In genomic region chr16:89115216-89115949, GRCh38 we compare ENCODE assay signal across 8 cellular contexts. TPM values are rescaled to one million over a fixed set of nuclear protein-coding genes. Genes with fewer than 3 reads are reported as not detected.
DNase-seq lines count a peak whose midpoint lies in the region; ATAC-seq, FAIRE-seq and TF ChIP-seq lines count a peak whose summit lies in the region.

No MANE protein-coding gene starts in this region.

- no peaks in the 10 kb centered on the region for H3K27me3 ChIP-seq in SJCRH30

- H3K4me3 ChIP-seq in SJCRH30, result peak overlapping the region; percentile 17

- ATAC-seq in HG02840 (IDR thresholded peaks at IDR 0.05; ENCODE audit: low FRiP score, unreplicated experiment), result peak; percentile 57

- H3K9me3 ChIP-seq in SJCRH30 (replicated peaks), result no peaks in the 10 kb centered on the region

- DNase-seq in GM12892 (ENCODE audit: insufficient read length) (peak; percentile 78), SJCRH30 (peak; percentile 51 to 60), iris pigment epithelial cell (ENCODE audit: low read depth) (peak; percentile 29), GM03348 (ENCODE audit: low spot score) (no peak), NCI-H187 (lab: John Stamatoyannopoulos, UW) (no peak)
- DNase-seq in activated naive CD4-positive, alpha-beta T cell treated with Interleukin-2 at 50 U/mL for 16 hours, result peak; percentile 81
- DNase-seq in stimulated activated CD4-positive, alpha-beta T cell treated with anti-CD3 and anti-CD28 coated beads, TNF-alpha, amount 100 ng/mL, for 48 hours (ENCODE audit: low read depth in 3 of 3), result peak; percentile 60 to 81 (median 69)

- TF ChIP-seq POLR2A in GM12892 (IDR thresholded peaks at IDR 0.05; ENCODE audit: low read depth, low read length), result no peak

- H3K27ac ChIP-seq in SJCRH30, result 0 out of 2 replicates have a peak overlapping the region, but pooled peaks have one; percentile 7

- H3K36me3 ChIP-seq in SJCRH30, result peaks cover 3% of the 10 kb centered on the region; the same call in 1 of the 2 replicates

- peak; percentile 98 for FAIRE-seq in GM12892 (lab: Jason Lieb, UNC)

- H3K4me1 ChIP-seq in SJCRH30, result peaks cover 13% of the 10 kb centered on the region

RNA-seq across cellular contexts. Expression of gene ACSF3, which starts 21.7 kb away (rescaled TPM):
- polyA plus RNA-seq in GM12892 (2012; ENCODE audit: missing spikeins), result 17.1 TPM
- total RNA-seq in SJCRH30 (2014; rRNA removed; shearing (Covaris generic)), result 9.2 and 11.8 TPM in 2 replicates

RNA-seq across cellular contexts. Expression of gene CDH15, which starts 56.2 kb away (rescaled TPM):
- 0.40 TPM for polyA plus RNA-seq in GM12892 (2012; ENCODE audit: missing spikeins)
- 162 and 186 TPM in 2 replicates for total RNA-seq in SJCRH30 (2014; rRNA removed; shearing (Covaris generic))

Comparison
In these comparisons a context has a peak if more than half of its experiments do, and no peak if none do; other contexts are left out.
1. DNase-seq: peak in GM12892 (single experiment), SJCRH30 (2 of 2), activated naive CD4-positive, alpha-beta T cell treated with Interleukin-2 at 50 U/mL for 16 hours (single experiment), iris pigment epithelial cell (single experiment) and stimulated activated CD4-positive, alpha-beta T cell treated with anti-CD3 and anti-CD28 coated beads, TNF-alpha, amount 100 ng/mL, for 48 hours (3 of 3); none in GM03348 (single experiment) and NCI-H187 (0 of 2).